Comparison of ENCODE assay signal across 8 cellular contexts in genomic region chr5:90474235-90475107, GRCh38. TPM values are rescaled to one million over a fixed set of nuclear protein-coding genes. Genes with fewer than 3 reads are reported as not detected.
DNase-seq lines count a peak whose midpoint lies in the region; ATAC-seq, FAIRE-seq and TF ChIP-seq lines count a peak whose summit lies in the region.

MBLAC2 (minus strand) TSS chr5:90474771; CDS start chr5:90474292, 479 bp downstream.
POLR3G (plus strand) TSS chr5:90474864; CDS start chr5:90485568, 10,704 bp downstream.

- no peaks in the 10 kb centered on the region for H3K27me3 Mint-ChIP-seq in T-cell

- no peaks in the 10 kb centered on the region for H3K9me3 ChIP-seq in psoas muscle

- in situ Hi-C loops in GM13977 (cut with MboI; ENCODE audit: low pct_unique_long_range_greater_than_20kb, low sequenced_read_pairs, unreplicated experiment), result loop anchor here (25.0 kb wide), 1 partner anchor 313 kb away; no protein-coding TSS in a partner anchor

- H3K27ac ChIP-seq in psoas muscle, result peak within 1 kb of the TSS; percentile 85

- no peaks in the 10 kb centered on the region for H3K36me3 ChIP-seq in psoas muscle (ENCODE audit: insufficient read depth in 1 of 2, low read depth in 1 of 2)

- DNase-seq in GM13977 (ENCODE audit: low spot score), result peak; percentile 93
- peak; percentile 44 for DNase-seq in NCI-H1417 treated with DMSO at 0.1 percent for 48 hours (lab: John Stamatoyannopoulos, UW)
- peak; percentile 82 to 93 (median 90) for DNase-seq in T-cell
- DNase-seq in amygdala (lab: John Stamatoyannopoulos, UW), result peak; percentile 48 to 93 (median 87)
- DNase-seq in left ventricle myocardium superior, result peak; percentile 93
- peak; percentile 92 to 97 for DNase-seq in psoas muscle
- peak; percentile 95 for DNase-seq in urothelium cell line (ENCODE audit: low spot score)

- H3K27me3 ChIP-seq in psoas muscle (ENCODE audit: insufficient read depth in 3 of 3, low read length in 2 of 3), result no peaks in the 10 kb centered on the region

- H3K27ac Mint-ChIP-seq in T-cell, result peak within 1 kb of the TSS; percentile 95 to 96

- 0% methylated on average over 64 to 73 of the region's 73 CpGs for WGBS in psoas muscle, 3 donors

- peak within 1 kb of the TSS; percentile 86 for H3K4me3 ChIP-seq in psoas muscle

- peaks cover 21% of the 10 kb centered on the region for H3K36me3 Mint-ChIP-seq in T-cell

- CTCF ChIA-PET in T-cell (lab: Charles Lee), result interaction anchor here (0.7 to 1.6 kb wide), 8 partner anchors 47 to 1747 kb away, joined by 3 to 17 read pairs (median 3); partner anchors contain the start of genes CETN3 (in 1 of the 2) and LYSMD3 (in 1 of the 2)

- intact Hi-C loops in left ventricle myocardium superior (cut with micrococcal nuclease), result no loop called here
- intact Hi-C loops in psoas muscle (cut with DNase I), result loop anchor here (2.0 to 5.0 kb wide), 3 partner anchors 53 to 62 kb away; partner anchors contain the start of gene LYSMD3 (in 2 of the 2)

- FAIRE-seq in urothelium cell line (lab: Jason Lieb, UNC), result peak; percentile 65

- POLR2A ChIA-PET in T-cell (lab: Charles Lee), result interaction anchor here (0.6 to 2.1 kb wide), 8 partner anchors 23 to 908 kb away, joined by 3 to 7 read pairs (median 4); partner anchors contain the start of genes ARRDC3 (in 1 of the 2), CETN3 (in 1 of the 2) and LYSMD3 (in 1 of the 2)

- H3K9me3 Mint-ChIP-seq in T-cell, result peaks cover 0 to 8% (median 0%) of the 10 kb centered on the region in 3 donors

- H3K4me3 Mint-ChIP-seq in T-cell, result peak within 1 kb of the TSS; percentile 94 to 98 (median 96)

- ATAC-seq in HG02840 (IDR thresholded peaks at IDR 0.05; ENCODE audit: low FRiP score, unreplicated experiment) (peak; percentile 88), T-cell (replicated peaks in 1 of 4) (peak; percentile 87 to 93 (median 89)), left ventricle myocardium superior (peak; percentile 99), psoas muscle (peak; percentile 96 to 98 (median 96))

- TF ChIP-seq CTCF in GM13977 (IDR thresholded peaks at IDR 0.05; ENCODE audit: extremely low read depth, insufficient read depth, missing control alignments) (peak; percentile 43), psoas muscle (IDR thresholded peaks at IDR 0.05) (peak; percentile 44)

- H3K4me1 ChIP-seq in psoas muscle, result peaks cover 20% of the 10 kb centered on the region

- peaks cover 36 to 48% (median 43%) of the 10 kb centered on the region in 3 donors for H3K4me1 Mint-ChIP-seq in T-cell

RNA-seq across cellular contexts. Expression of gene MBLAC2, which starts in this region (rescaled TPM):
- 10 to 100 TPM in 2 of 5 donors, 1 to 10 TPM in 3; 6.0 to 13.0 (median 9.8) TPM for total RNA-seq in T-cell
- total RNA-seq in left ventricle myocardium superior, result 4.1 TPM
- total RNA-seq in psoas muscle, result 1 to 10 TPM; 2.2 to 2.9 (median 2.6) TPM
- 1 to 10 TPM; 1.2 to 4.1 (median 1.8) TPM for polyA plus RNA-seq in psoas muscle

RNA-seq across cellular contexts. Expression of gene POLR3G, which starts in this region (rescaled TPM):
- 1 to 10 TPM in 3 of 5 donors, under 1 TPM in 2; 0.84 to 2.3 (median 1.6) TPM for total RNA-seq in T-cell
- 1.5 TPM for total RNA-seq in left ventricle myocardium superior
- 1 to 10 TPM; 1.0 to 1.9 (median 1.7) TPM for total RNA-seq in psoas muscle
- 1 to 10 TPM; 1.1 to 4.9 (median 4.1) TPM for polyA plus RNA-seq in psoas muscle

Comparison
In these comparisons a context has a peak if more than half of its experiments do, and no peak if none do; other contexts are left out.
1. Peak in every context shown above with its lines: DNase-seq, ATAC-seq, H3K4me3 ChIP-seq and H3K27ac ChIP-seq.
2. DNase-seq: peak in every context shown above with its lines; median percentile 95 in urothelium cell line; 94 in psoas muscle; 93 in GM13977; 93 in left ventricle myocardium superior; 90 in T-cell; 87 in amygdala; 44 in NCI-H1417 treated with DMSO at 0.1 percent for 48 hours.